Comparison of ENCODE assay signal across 1 cellular context in the genomic region with DNA sequence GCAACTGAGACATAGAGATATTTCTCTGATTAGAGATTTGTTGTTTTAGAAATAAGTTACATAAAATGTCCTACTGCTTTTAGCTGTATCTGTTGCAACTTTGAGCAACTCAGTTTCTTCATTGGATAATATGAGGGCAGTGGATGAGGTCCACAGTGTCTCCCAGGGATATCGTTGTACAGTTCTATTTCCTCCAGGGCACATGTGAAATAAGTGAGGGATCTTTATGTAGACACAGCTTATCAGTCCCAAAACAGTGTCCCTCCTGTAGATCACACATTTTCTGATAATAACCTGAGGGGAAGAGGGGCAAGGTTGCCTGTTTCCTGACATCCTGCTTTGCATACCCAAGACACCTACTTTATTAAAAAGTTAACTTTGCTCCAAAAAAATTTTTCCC.
TF ChIP-seq lines count a peak whose summit lies in the region.

No MANE protein-coding gene starts in this region.

TF ChIP-seq in K562, 482 proteins besides CTCF, POLR2A, EP300 and RAD21 (continued from another document and continues in another):
- TF ChIP-seq, protein P1, sequence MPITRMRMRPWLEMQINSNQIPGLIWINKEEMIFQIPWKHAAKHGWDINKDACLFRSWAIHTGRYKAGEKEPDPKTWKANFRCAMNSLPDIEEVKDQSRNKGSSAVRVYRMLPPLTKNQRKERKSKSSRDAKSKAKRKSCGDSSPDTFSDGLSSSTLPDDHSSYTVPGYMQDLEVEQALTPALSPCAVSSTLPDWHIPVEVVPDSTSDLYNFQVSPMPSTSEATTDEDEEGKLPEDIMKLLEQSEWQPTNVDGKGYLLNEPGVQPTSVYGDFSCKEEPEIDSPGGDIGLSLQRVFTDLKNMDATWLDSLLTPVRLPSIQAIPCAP (CRISPR knock-in tag; IDR thresholded peaks at IDR 0.05; ENCODE audit: borderline replicate concordance), result no peak
- no peak for TF ChIP-seq CCAR2 (IDR thresholded peaks at IDR 0.05; ENCODE audit: low read depth, low read length)
- TF ChIP-seq, protein P2, sequence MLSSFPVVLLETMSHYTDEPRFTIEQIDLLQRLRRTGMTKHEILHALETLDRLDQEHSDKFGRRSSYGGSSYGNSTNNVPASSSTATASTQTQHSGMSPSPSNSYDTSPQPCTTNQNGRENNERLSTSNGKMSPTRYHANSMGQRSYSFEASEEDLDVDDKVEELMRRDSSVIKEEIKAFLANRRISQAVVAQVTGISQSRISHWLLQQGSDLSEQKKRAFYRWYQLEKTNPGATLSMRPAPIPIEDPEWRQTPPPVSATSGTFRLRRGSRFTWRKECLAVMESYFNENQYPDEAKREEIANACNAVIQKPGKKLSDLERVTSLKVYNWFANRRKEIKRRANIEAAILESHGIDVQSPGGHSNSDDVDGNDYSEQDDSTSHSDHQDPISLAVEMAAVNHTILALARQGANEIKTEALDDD (IDR thresholded peaks at IDR 0.05), result no peak
- TF ChIP-seq ZNF644 (tag; IDR thresholded peaks at IDR 0.05; ENCODE audit: low read depth), result no peak
- TF ChIP-seq, protein P3, sequence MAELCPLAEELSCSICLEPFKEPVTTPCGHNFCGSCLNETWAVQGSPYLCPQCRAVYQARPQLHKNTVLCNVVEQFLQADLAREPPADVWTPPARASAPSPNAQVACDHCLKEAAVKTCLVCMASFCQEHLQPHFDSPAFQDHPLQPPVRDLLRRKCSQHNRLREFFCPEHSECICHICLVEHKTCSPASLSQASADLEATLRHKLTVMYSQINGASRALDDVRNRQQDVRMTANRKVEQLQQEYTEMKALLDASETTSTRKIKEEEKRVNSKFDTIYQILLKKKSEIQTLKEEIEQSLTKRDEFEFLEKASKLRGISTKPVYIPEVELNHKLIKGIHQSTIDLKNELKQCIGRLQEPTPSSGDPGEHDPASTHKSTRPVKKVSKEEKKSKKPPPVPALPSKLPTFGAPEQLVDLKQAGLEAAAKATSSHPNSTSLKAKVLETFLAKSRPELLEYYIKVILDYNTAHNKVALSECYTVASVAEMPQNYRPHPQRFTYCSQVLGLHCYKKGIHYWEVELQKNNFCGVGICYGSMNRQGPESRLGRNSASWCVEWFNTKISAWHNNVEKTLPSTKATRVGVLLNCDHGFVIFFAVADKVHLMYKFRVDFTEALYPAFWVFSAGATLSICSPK (IDR thresholded peaks at IDR 0.05; ENCODE audit: borderline replicate concordance), result no peak
- TF ChIP-seq KDM2B (CRISPR knock-in tag; IDR thresholded peaks at IDR 0.05), result no peak
- TF ChIP-seq FOS (IDR thresholded peaks at IDR 0.05; ENCODE audit: extremely low read depth, insufficient read length), result no peak
- TF ChIP-seq, protein P4, sequence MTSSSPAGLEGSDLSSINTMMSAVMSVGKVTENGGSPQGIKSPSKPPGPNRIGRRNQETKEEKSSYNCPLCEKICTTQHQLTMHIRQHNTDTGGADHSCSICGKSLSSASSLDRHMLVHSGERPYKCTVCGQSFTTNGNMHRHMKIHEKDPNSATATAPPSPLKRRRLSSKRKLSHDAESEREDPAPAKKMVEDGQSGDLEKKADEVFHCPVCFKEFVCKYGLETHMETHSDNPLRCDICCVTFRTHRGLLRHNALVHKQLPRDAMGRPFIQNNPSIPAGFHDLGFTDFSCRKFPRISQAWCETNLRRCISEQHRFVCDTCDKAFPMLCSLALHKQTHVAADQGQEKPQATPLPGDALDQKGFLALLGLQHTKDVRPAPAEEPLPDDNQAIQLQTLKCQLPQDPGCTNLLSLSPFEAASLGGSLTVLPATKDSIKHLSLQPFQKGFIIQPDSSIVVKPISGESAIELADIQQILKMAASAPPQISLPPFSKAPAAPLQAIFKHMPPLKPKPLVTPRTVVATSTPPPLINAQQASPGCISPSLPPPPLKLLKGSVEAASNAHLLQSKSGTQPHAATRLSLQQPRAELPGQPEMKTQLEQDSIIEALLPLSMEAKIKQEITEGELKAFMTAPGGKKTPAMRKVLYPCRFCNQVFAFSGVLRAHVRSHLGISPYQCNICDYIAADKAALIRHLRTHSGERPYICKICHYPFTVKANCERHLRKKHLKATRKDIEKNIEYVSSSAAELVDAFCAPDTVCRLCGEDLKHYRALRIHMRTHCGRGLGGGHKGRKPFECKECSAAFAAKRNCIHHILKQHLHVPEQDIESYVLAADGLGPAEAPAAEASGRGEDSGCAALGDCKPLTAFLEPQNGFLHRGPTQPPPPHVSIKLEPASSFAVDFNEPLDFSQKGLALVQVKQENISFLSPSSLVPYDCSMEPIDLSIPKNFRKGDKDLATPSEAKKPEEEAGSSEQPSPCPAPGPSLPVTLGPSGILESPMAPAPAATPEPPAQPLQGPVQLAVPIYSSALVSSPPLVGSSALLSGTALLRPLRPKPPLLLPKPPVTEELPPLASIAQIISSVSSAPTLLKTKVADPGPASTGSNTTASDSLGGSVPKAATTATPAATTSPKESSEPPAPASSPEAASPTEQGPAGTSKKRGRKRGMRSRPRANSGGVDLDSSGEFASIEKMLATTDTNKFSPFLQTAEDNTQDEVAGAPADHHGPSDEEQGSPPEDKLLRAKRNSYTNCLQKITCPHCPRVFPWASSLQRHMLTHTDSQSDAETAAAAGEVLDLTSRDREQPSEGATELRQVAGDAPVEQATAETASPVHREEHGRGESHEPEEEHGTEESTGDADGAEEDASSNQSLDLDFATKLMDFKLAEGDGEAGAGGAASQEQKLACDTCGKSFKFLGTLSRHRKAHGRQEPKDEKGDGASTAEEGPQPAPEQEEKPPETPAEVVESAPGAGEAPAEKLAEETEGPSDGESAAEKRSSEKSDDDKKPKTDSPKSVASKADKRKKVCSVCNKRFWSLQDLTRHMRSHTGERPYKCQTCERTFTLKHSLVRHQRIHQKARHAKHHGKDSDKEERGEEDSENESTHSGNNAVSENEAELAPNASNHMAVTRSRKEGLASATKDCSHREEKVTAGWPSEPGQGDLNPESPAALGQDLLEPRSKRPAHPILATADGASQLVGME (CRISPR knock-in tag; IDR thresholded peaks at IDR 0.05), result no peak
- no peak for TF ChIP-seq YY1 (IDR thresholded peaks at IDR 0.05; ENCODE audit: borderline replicate concordance in 1 of 3, control insufficient read depth in 1 of 3, extremely low read depth in 1 of 3, insufficient read depth in 3 of 3, insufficient read length in 1 of 3, insufficient replicate concordance in 2 of 3, low read depth in 1 of 3, low read length in 2 of 3)
- no peak for TF ChIP-seq SRSF9 (IDR thresholded peaks at IDR 0.05; ENCODE audit: borderline replicate concordance, low read depth, low read length)
- peak; percentile 64 for TF ChIP-seq CCNT2 (IDR thresholded peaks at IDR 0.05; ENCODE audit: borderline replicate concordance, extremely low read depth, insufficient read length, low read depth, low read length)
- no peak for TF ChIP-seq ZNF263 (CRISPR knock-in tag; IDR thresholded peaks at IDR 0.05; ENCODE audit: borderline replicate concordance)
- TF ChIP-seq PRPF4 (IDR thresholded peaks at IDR 0.05; ENCODE audit: insufficient read depth, low read depth, low read length, poor library complexity, severe bottlenecking), result no peak
- no peak for TF ChIP-seq ATF1 (CRISPR knock-in tag; IDR thresholded peaks at IDR 0.05)
- no peak for TF ChIP-seq ATF1 (tag; IDR thresholded peaks at IDR 0.05)
- no peak for TF ChIP-seq ZNF23 (CRISPR knock-in tag; IDR thresholded peaks at IDR 0.05)
- no peak for TF ChIP-seq RBM22 (IDR thresholded peaks at IDR 0.05; ENCODE audit: low read depth, low read length, poor library complexity, severe bottlenecking)
- no peak for TF ChIP-seq NRF1 (conservative IDR thresholded peaks at IDR 0.05 in 1 of 2, IDR thresholded peaks at IDR 0.05 in 1 of 2)
- TF ChIP-seq ZFP30 (CRISPR knock-in tag; IDR thresholded peaks at IDR 0.05; ENCODE audit: borderline replicate concordance), result no peak
- TF ChIP-seq NELFE (IDR thresholded peaks at IDR 0.05; ENCODE audit: insufficient read depth, insufficient read length), result no peak
- TF ChIP-seq CBFA2T3 (IDR thresholded peaks at IDR 0.05), result peak; percentile 93
- TF ChIP-seq MCM3 (IDR thresholded peaks at IDR 0.05), result no peak
- TF ChIP-seq RBM17 (IDR thresholded peaks at IDR 0.05; ENCODE audit: borderline replicate concordance, low read depth, low read length), result no peak
- TF ChIP-seq ZNF134 (CRISPR knock-in tag; conservative IDR thresholded peaks at IDR 0.05), result no peak
- TF ChIP-seq ZNF124 (CRISPR knock-in tag; IDR thresholded peaks at IDR 0.05), result no peak
- TF ChIP-seq RB1 (IDR thresholded peaks at IDR 0.05; ENCODE audit: low read depth), result no peak
- TF ChIP-seq ZBTB8A (IDR thresholded peaks at IDR 0.05; ENCODE audit: partially characterized antibody), result no peak
- TF ChIP-seq MYNN (IDR thresholded peaks at IDR 0.05), result 0 out of 2 replicates have a peak, but pooled peaks have one; percentile 38
- no peak for TF ChIP-seq MYNN (CRISPR knock-in tag; IDR thresholded peaks at IDR 0.05)
- no peak for TF ChIP-seq BRCA1 (IDR thresholded peaks at IDR 0.05)
- TF ChIP-seq BRCA1 (CRISPR knock-in tag; IDR thresholded peaks at IDR 0.05), result no peak
- no peak for TF ChIP-seq TOE1 (IDR thresholded peaks at IDR 0.05; ENCODE audit: borderline replicate concordance)
- no peak for TF ChIP-seq TOE1 (CRISPR knock-in tag; IDR thresholded peaks at IDR 0.05; ENCODE audit: borderline replicate concordance, low read depth)
- TF ChIP-seq HNRNPK (IDR thresholded peaks at IDR 0.05; ENCODE audit: low read depth, low read length, poor library complexity, severe bottlenecking), result no peak
- TF ChIP-seq ZNF507 (tag; conservative IDR thresholded peaks at IDR 0.05), result no peak
- peak; percentile 43; the same call in 1 of the 2 replicates for TF ChIP-seq CEBPB (tag; IDR thresholded peaks at IDR 0.05)
- TF ChIP-seq, protein P5, sequence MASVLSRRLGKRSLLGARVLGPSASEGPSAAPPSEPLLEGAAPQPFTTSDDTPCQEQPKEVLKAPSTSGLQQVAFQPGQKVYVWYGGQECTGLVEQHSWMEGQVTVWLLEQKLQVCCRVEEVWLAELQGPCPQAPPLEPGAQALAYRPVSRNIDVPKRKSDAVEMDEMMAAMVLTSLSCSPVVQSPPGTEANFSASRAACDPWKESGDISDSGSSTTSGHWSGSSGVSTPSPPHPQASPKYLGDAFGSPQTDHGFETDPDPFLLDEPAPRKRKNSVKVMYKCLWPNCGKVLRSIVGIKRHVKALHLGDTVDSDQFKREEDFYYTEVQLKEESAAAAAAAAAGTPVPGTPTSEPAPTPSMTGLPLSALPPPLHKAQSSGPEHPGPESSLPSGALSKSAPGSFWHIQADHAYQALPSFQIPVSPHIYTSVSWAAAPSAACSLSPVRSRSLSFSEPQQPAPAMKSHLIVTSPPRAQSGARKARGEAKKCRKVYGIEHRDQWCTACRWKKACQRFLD (CRISPR knock-in tag; IDR thresholded peaks at IDR 0.05), result no peak
- no peak for TF ChIP-seq KDM5B (IDR thresholded peaks at IDR 0.05; ENCODE audit: insufficient replicate concordance, low read depth, low read length)
- TF ChIP-seq NFIC (IDR thresholded peaks at IDR 0.05), result peak; percentile 56; the same call in 1 of the 2 replicates
- TF ChIP-seq SRF (CRISPR knock-in tag; IDR thresholded peaks at IDR 0.05), result no peak
- TF ChIP-seq, protein P6, sequence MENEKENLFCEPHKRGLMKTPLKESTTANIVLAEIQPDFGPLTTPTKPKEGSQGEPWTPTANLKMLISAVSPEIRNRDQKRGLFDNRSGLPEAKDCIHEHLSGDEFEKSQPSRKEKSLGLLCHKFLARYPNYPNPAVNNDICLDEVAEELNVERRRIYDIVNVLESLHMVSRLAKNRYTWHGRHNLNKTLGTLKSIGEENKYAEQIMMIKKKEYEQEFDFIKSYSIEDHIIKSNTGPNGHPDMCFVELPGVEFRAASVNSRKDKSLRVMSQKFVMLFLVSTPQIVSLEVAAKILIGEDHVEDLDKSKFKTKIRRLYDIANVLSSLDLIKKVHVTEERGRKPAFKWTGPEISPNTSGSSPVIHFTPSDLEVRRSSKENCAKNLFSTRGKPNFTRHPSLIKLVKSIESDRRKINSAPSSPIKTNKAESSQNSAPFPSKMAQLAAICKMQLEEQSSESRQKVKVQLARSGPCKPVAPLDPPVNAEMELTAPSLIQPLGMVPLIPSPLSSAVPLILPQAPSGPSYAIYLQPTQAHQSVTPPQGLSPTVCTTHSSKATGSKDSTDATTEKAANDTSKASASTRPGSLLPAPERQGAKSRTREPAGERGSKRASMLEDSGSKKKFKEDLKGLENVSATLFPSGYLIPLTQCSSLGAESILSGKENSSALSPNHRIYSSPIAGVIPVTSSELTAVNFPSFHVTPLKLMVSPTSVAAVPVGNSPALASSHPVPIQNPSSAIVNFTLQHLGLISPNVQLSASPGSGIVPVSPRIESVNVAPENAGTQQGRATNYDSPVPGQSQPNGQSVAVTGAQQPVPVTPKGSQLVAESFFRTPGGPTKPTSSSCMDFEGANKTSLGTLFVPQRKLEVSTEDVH (IDR thresholded peaks at IDR 0.05; ENCODE audit: low read depth, partially characterized antibody), result no peak
- TF ChIP-seq ZNF146 (CRISPR knock-in tag; IDR thresholded peaks at IDR 0.05; ENCODE audit: unreplicated experiment), result no peak
- TF ChIP-seq, protein P7, sequence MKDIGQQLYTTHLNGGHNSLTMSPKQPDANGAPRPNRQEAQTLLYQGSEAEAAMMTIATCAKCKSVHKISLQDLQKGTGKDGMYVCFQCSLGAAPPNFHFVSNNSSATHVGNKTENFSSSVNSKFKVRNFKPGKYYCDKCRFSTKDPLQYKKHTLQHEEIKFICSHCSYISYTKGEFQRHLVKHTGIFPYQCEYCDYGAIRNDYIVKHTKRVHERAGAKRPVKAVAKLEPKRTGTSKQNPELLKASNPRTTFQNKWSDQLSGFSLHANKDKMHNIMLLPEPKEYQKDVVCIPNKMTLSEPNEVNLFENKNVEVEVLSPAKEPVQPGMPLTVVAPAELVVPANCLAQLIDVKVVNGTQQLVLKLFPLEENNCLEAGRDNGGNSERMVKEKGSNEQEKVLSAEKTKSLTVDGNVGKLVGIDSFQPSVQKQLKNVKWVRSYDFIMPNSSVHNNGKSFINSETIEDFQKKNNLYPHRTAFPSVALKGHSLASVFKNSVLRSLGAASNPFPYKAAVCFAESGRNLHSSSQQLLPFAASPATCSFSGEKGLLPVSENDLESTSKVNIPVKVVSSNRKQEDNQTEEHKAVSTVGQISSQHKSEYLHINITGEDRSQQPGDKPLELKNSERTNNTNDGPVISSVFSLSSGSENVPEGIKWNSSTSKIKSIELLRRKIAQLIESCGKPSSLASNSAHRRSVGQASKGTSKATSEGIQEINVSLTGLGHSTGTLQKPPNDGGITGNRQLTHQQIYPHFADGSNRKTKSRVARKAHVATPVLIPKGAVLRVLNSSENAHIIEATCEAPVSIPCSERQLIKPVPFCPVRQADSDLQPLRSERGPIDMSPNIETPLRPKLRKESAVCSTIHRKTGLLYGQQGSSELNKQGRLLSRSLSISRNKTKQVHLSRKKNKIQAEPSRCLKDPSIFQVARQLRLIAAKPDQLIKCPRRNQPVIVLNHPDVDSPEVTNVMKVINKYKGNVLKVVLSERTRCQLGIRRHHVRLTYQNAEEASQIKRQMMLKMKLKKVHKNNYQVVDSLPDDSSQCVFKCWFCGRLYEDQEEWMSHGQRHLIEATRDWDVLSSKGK (CRISPR knock-in tag; IDR thresholded peaks at IDR 0.05), result no peak
- TF ChIP-seq ZNF766 (CRISPR knock-in tag; conservative IDR thresholded peaks at IDR 0.05), result peak; percentile 21; the same call in 1 of the 2 replicates
- no peak for TF ChIP-seq ZNF764 (CRISPR knock-in tag; IDR thresholded peaks at IDR 0.05; ENCODE audit: low read depth)
- TF ChIP-seq, protein P8, sequence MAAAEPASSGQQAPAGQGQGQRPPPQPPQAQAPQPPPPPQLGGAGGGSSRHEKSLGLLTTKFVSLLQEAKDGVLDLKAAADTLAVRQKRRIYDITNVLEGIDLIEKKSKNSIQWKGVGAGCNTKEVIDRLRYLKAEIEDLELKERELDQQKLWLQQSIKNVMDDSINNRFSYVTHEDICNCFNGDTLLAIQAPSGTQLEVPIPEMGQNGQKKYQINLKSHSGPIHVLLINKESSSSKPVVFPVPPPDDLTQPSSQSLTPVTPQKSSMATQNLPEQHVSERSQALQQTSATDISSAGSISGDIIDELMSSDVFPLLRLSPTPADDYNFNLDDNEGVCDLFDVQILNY (CRISPR knock-in tag; IDR thresholded peaks at IDR 0.05), result no peak
- TF ChIP-seq TCFL5 (CRISPR knock-in tag; conservative IDR thresholded peaks at IDR 0.05), result no peak
- no peak for TF ChIP-seq NR2C1 (IDR thresholded peaks at IDR 0.05)
- no peak for TF ChIP-seq NR2C1 (tag; IDR thresholded peaks at IDR 0.05)
